12 cellular contexts compared by ENCODE assay signal in the genomic region with DNA sequence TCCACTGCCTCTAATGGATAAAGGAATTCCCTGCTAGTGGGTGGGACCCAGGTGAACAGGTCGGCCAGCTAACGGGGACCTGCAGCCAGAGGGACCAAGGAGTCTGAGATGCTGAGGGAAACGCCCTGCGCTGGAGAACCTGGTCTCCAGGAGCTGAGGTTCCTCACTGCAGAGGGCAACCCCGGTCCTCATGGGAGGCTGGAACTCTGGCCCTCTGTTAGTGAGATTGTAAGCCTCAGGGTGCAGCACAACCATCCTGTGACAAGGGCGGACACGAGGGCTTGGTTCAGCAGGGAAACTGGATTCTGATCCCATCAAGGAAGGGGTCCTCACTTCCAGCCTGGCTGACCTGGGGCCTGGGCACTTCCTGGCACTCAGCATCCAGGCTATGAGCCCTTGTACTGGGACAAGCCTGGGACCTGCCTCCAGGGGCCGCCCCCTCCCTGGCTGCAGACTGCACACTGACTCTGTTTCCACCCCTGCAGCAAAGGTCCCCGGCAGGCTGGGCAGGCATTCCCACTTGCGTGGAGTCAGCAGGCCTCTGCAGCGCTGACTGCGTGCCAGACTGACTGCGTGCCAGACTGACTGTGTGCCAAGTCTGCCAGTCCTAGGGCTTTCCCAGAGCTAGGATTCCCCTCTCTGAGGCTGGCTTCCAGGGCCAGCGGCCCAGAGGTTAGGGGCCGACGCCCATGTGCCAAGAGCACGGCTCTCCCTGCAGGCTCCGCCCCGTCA.
DNase-seq lines count a peak whose midpoint lies in the region; ATAC-seq and TF ChIP-seq lines count a peak whose summit lies in the region.
"Had no signal": no experiment of that assay in that cellular context is flagged by ENCODE, and none has a peak within 500 bp of the region (broad histone marks: within the 10 kb centered on the region; RNA-seq: fewer than 3 reads in every experiment).

No MANE protein-coding gene starts in this region.

- H3K9ac ChIP-seq in neural progenitor cell: no peak overlapping the region

- H3K36me3 Mint-ChIP-seq in natural killer cell treated with Interleukin-12 subunit alpha and Interleukin-12 subunit beta and Interleukin-15 and Interleukin-18, amount 100 ng/mL, for 72 hours: no peaks in the 10 kb centered on the region
- no peaks in the 10 kb centered on the region for H3K36me3 Mint-ChIP-seq in natural killer cell
- H3K36me3 Mint-ChIP-seq in neural progenitor cell: no peaks in the 10 kb centered on the region
- H3K36me3 Mint-ChIP-seq in activated naive CD4-positive, alpha-beta T cell treated with anti-CD3 and anti-CD28 coated beads for 36 hours (ENCODE audit: low read depth): no peaks in the 10 kb centered on the region
- H3K36me3 Mint-ChIP-seq: activated naive CD4-positive, alpha-beta T cell treated with anti-CD3 and anti-CD28 coated beads, Interleukin-2, amount 50 U/mL, for 24 hours had no signal

- no peak for ATAC-seq in natural killer cell treated with Interleukin-12 subunit alpha and Interleukin-12 subunit beta and Interleukin-15 and Interleukin-18, amount 100 ng/mL, for 72 hours
- no peak for ATAC-seq in natural killer cell
- no peak for ATAC-seq in HG02870 (IDR thresholded peaks at IDR 0.05; ENCODE audit: unreplicated experiment)

- peak; percentile 54 for DNase-seq in natural killer cell treated with Interleukin-12 subunit alpha and Interleukin-12 subunit beta and Interleukin-15 and Interleukin-18, amount 100 ng/mL, for 72 hours (ENCODE audit: low spot score)
- DNase-seq in natural killer cell (no peak), globus pallidus (ENCODE audit: low spot score) (peak; percentile 61), neural progenitor cell (ENCODE audit: low spot score) (no peak), NCI-H1105 treated with DMSO at 0.1 percent for 48 hours (lab: John Stamatoyannopoulos, UW) (no peak), NCI-H748 (lab: John Stamatoyannopoulos, UW; ENCODE audit: unreplicated experiment) (no peak)
- no peak for DNase-seq in activated naive CD4-positive, alpha-beta T cell treated with anti-CD3 and anti-CD28 coated beads for 36 hours
- DNase-seq: NCI-H1930, NCI-H524 treated with DMSO at 0.1 percent for 48 hours, transverse colon had no signal

- intact Hi-C loops in natural killer cell (cut with micrococcal nuclease): no loop called here
- intact Hi-C loops in activated naive CD4-positive, alpha-beta T cell treated with anti-CD3 and anti-CD28 coated beads for 36 hours (cut with micrococcal nuclease): no loop called here

- peaks cover 4% of the 10 kb centered on the region for H4K20me1 ChIP-seq in neural progenitor cell (ENCODE audit: low read depth)

- peaks cover 9% of the 10 kb centered on the region for H3K4me1 ChIP-seq in neural progenitor cell
- H3K4me1 ChIP-seq: transverse colon had no signal

- no peak overlapping the region for H3K4me3 Mint-ChIP-seq in natural killer cell treated with Interleukin-12 subunit alpha and Interleukin-12 subunit beta and Interleukin-15 and Interleukin-18, amount 100 ng/mL, for 72 hours
- H3K4me3 Mint-ChIP-seq in natural killer cell: no peak overlapping the region
- H3K4me3 Mint-ChIP-seq in neural progenitor cell: peak overlapping the region; percentile 10
- no peak overlapping the region for H3K4me3 Mint-ChIP-seq in activated naive CD4-positive, alpha-beta T cell treated with anti-CD3 and anti-CD28 coated beads for 36 hours
- H3K4me3 Mint-ChIP-seq: activated naive CD4-positive, alpha-beta T cell treated with anti-CD3 and anti-CD28 coated beads, Interleukin-2, amount 50 U/mL, for 24 hours had no signal

- peaks cover 2 to 8% of the 10 kb centered on the region in 2 donors for H3K27me3 Mint-ChIP-seq in natural killer cell treated with Interleukin-12 subunit alpha and Interleukin-12 subunit beta and Interleukin-15 and Interleukin-18, amount 100 ng/mL, for 72 hours
- peaks cover 0 to 12% of the 10 kb centered on the region in 2 donors for H3K27me3 Mint-ChIP-seq in natural killer cell (ENCODE audit: low read depth in 2 of 2)
- H3K27me3 Mint-ChIP-seq in neural progenitor cell (ENCODE audit: insufficient read depth, low read depth): peaks cover 3% of the 10 kb centered on the region
- H3K27me3 Mint-ChIP-seq in activated naive CD4-positive, alpha-beta T cell treated with anti-CD3 and anti-CD28 coated beads for 36 hours (ENCODE audit: low read depth): no peaks in the 10 kb centered on the region
- H3K27me3 Mint-ChIP-seq: activated naive CD4-positive, alpha-beta T cell treated with anti-CD3 and anti-CD28 coated beads, Interleukin-2, amount 50 U/mL, for 24 hours had no signal

- H3K9me3 ChIP-seq in neural progenitor cell (ENCODE audit: low read depth): no peaks in the 10 kb centered on the region
- H3K9me3 ChIP-seq: transverse colon had no signal

- no peaks in the 10 kb centered on the region for H3K9me3 Mint-ChIP-seq in natural killer cell treated with Interleukin-12 subunit alpha and Interleukin-12 subunit beta and Interleukin-15 and Interleukin-18, amount 100 ng/mL, for 72 hours
- H3K9me3 Mint-ChIP-seq in natural killer cell: no peaks in the 10 kb centered on the region
- no peaks in the 10 kb centered on the region for H3K9me3 Mint-ChIP-seq in neural progenitor cell
- H3K9me3 Mint-ChIP-seq in activated naive CD4-positive, alpha-beta T cell treated with anti-CD3 and anti-CD28 coated beads for 36 hours: no peaks in the 10 kb centered on the region
- H3K9me3 Mint-ChIP-seq: activated naive CD4-positive, alpha-beta T cell treated with anti-CD3 and anti-CD28 coated beads, Interleukin-2, amount 50 U/mL, for 24 hours had no signal

- no peak for TF ChIP-seq CTCF in natural killer cell (IDR thresholded peaks at IDR 0.05)
- TF ChIP-seq CTCF in neural progenitor cell (IDR thresholded peaks at IDR 0.05): no peak

- no peaks in the 10 kb centered on the region for H3K79me2 ChIP-seq in neural progenitor cell (ENCODE audit: low read depth)

- H3K27me3 ChIP-seq in neural progenitor cell: no peaks in the 10 kb centered on the region
- H3K27me3 ChIP-seq: transverse colon had no signal

- H3K27ac Mint-ChIP-seq in natural killer cell treated with Interleukin-12 subunit alpha and Interleukin-12 subunit beta and Interleukin-15 and Interleukin-18, amount 100 ng/mL, for 72 hours: no peak overlapping the region
- H3K27ac Mint-ChIP-seq in natural killer cell: no peak overlapping the region
- no peak overlapping the region for H3K27ac Mint-ChIP-seq in neural progenitor cell
- no peak overlapping the region for H3K27ac Mint-ChIP-seq in activated naive CD4-positive, alpha-beta T cell treated with anti-CD3 and anti-CD28 coated beads for 36 hours
- H3K27ac Mint-ChIP-seq: activated naive CD4-positive, alpha-beta T cell treated with anti-CD3 and anti-CD28 coated beads, Interleukin-2, amount 50 U/mL, for 24 hours had no signal

- CTCF ChIA-PET in activated naive CD4-positive, alpha-beta T cell treated with anti-CD3 and anti-CD28 coated beads for 36 hours (lab: Charles Lee): no interaction called here

- H3K27ac ChIP-seq in neural progenitor cell: no peak overlapping the region
- H3K27ac ChIP-seq: transverse colon had no signal

- no peak overlapping the region for H3K4me2 ChIP-seq in neural progenitor cell

- peaks cover 3 to 6% of the 10 kb centered on the region in 2 donors for H3K4me1 Mint-ChIP-seq in natural killer cell treated with Interleukin-12 subunit alpha and Interleukin-12 subunit beta and Interleukin-15 and Interleukin-18, amount 100 ng/mL, for 72 hours (ENCODE audit: low read depth in 2 of 2)
- H3K4me1 Mint-ChIP-seq in natural killer cell: peaks cover 0 to 10% of the 10 kb centered on the region in 2 donors
- H3K4me1 Mint-ChIP-seq in neural progenitor cell: peaks cover 14% of the 10 kb centered on the region
- H3K4me1 Mint-ChIP-seq in activated naive CD4-positive, alpha-beta T cell treated with anti-CD3 and anti-CD28 coated beads for 36 hours (ENCODE audit: low read depth): no peaks in the 10 kb centered on the region
- H3K4me1 Mint-ChIP-seq: activated naive CD4-positive, alpha-beta T cell treated with anti-CD3 and anti-CD28 coated beads, Interleukin-2, amount 50 U/mL, for 24 hours had no signal

- H3K4me3 ChIP-seq in neural progenitor cell: no peak overlapping the region
- H3K4me3 ChIP-seq: transverse colon had no signal

- H3K36me3 ChIP-seq in neural progenitor cell: no peaks in the 10 kb centered on the region
- H3K36me3 ChIP-seq: transverse colon had no signal

- no peak overlapping the region for H2AFZ ChIP-seq in neural progenitor cell (replicated peaks)

- peaks cover 12% of the 10 kb centered on the region for H3F3A ChIP-seq in neural progenitor cell (ENCODE audit: low read depth)

Comparison
In these comparisons a context has a peak if more than half of its experiments do, and no peak if none do; other contexts are left out.
1. DNase-seq: peak in natural killer cell treated with Interleukin-12 subunit alpha and Interleukin-12 subunit beta and Interleukin-15 and Interleukin-18, amount 100 ng/mL, for 72 hours (single experiment) and globus pallidus (single experiment); none in natural killer cell (single experiment), neural progenitor cell (single experiment), NCI-H1105 treated with DMSO at 0.1 percent for 48 hours (single experiment), activated naive CD4-positive, alpha-beta T cell treated with anti-CD3 and anti-CD28 coated beads for 36 hours (single experiment) and NCI-H748 (single experiment).